Comparison of ENCODE assay signal across 24 cellular contexts in genomic region chr20:16051968-16052367, GRCh38.
"Had no signal": no experiment of that assay in that cellular context is flagged by ENCODE, and none has a peak within 500 bp of the region (broad histone marks: within the 10 kb centered on the region; RNA-seq: fewer than 3 reads in every experiment).

No MANE protein-coding gene starts in this region.

- H3K9me3 ChIP-seq: left ventricle myocardium inferior, neutrophil, ovary, right atrium auricular region, suprapubic skin, tibial nerve, upper lobe of left lung, vagina had no signal

- H3K4me1 ChIP-seq: left ventricle myocardium inferior, right atrium auricular region, suprapubic skin, upper lobe of left lung, vagina had no signal

- H3K27me3 Mint-ChIP-seq: progenitor cell of endocrine pancreas; stimulated activated naive CD8-positive, alpha-beta T cell treated with anti-CD3 and anti-CD28 coated beads, Interleukin-15, Interleukin-2, amounts not matched to agents 100 ng/mL and 50 ng/mL, for 24 hours had no signal

- H3K27ac Mint-ChIP-seq: immature natural killer cell; mesothelial cell of epicardium; naive thymus-derived CD4-positive, alpha-beta T cell; natural killer cell treated with Interleukin-12 subunit alpha and Interleukin-12 subunit beta and Interleukin-15 and Interleukin-18, amount 100 ng/mL, for 72 hours; progenitor cell of endocrine pancreas; stimulated activated effector memory CD8-positive, alpha-beta T cell treated with anti-CD3 and anti-CD28 coated beads, Interleukin-12 subunit alpha, Interleukin-12 subunit beta, amount 100 ng/mL, for 72 hours; stimulated activated naive CD8-positive, alpha-beta T cell treated with anti-CD3 and anti-CD28 coated beads, Interleukin-15, Interleukin-2, amounts not matched to agents 100 ng/mL and 50 ng/mL, for 24 hours had no signal

- ATAC-seq: naive thymus-derived CD4-positive, alpha-beta T cell; natural killer cell treated with Interleukin-12 subunit alpha and Interleukin-12 subunit beta and Interleukin-15 and Interleukin-18, amount 100 ng/mL, for 72 hours; sciatic nerve; stimulated activated effector memory CD8-positive, alpha-beta T cell treated with anti-CD3 and anti-CD28 coated beads, Interleukin-12 subunit alpha, Interleukin-12 subunit beta, amount 100 ng/mL, for 72 hours had no signal

- H3K9me3 Mint-ChIP-seq: mesothelial cell of epicardium; natural killer cell treated with Interleukin-12 subunit alpha and Interleukin-12 subunit beta and Interleukin-15 and Interleukin-18, amount 100 ng/mL, for 72 hours; stimulated activated naive CD8-positive, alpha-beta T cell treated with anti-CD3 and anti-CD28 coated beads, Interleukin-15, Interleukin-2, amounts not matched to agents 100 ng/mL and 50 ng/mL, for 24 hours had no signal

- H3K36me3 Mint-ChIP-seq: immature natural killer cell; mesothelial cell of epicardium; naive thymus-derived CD4-positive, alpha-beta T cell; natural killer cell treated with Interleukin-12 subunit alpha and Interleukin-12 subunit beta and Interleukin-15 and Interleukin-18, amount 100 ng/mL, for 72 hours; stimulated activated effector memory CD8-positive, alpha-beta T cell treated with anti-CD3 and anti-CD28 coated beads, Interleukin-12 subunit alpha, Interleukin-12 subunit beta, amount 100 ng/mL, for 72 hours had no signal

- H3K36me3 ChIP-seq: left ventricle myocardium inferior, neutrophil, ovary, right atrium auricular region, suprapubic skin, tibial nerve, upper lobe of left lung, vagina had no signal

- H3K27me3 ChIP-seq: neutrophil, ovary, right atrium auricular region, suprapubic skin, tibial nerve, upper lobe of left lung, vagina had no signal

- H3K27ac ChIP-seq: left ventricle myocardium inferior, neutrophil, ovary, right atrium auricular region, skin epidermis, suprapubic skin, upper lobe of left lung, vagina had no signal

- H3K4me3 ChIP-seq: left ventricle myocardium inferior, lung, ovary, right atrium auricular region, skin epidermis, suprapubic skin, tibial nerve, upper lobe of left lung, vagina had no signal

- H3K4me1 Mint-ChIP-seq: immature natural killer cell; naive thymus-derived CD4-positive, alpha-beta T cell; stimulated activated effector memory CD8-positive, alpha-beta T cell treated with anti-CD3 and anti-CD28 coated beads, Interleukin-12 subunit alpha, Interleukin-12 subunit beta, amount 100 ng/mL, for 72 hours had no signal

- DNase-seq: immature natural killer cell; islet precursor cell; left ventricle myocardium inferior; mesendoderm; naive thymus-derived CD4-positive, alpha-beta T cell; occipital lobe; ovary; stimulated activated CD4-positive, alpha-beta T cell treated with anti-CD3 and anti-CD28 coated beads, Interleukin-12 subunit alpha, Interleukin-12 subunit beta, amount 100 ng/mL, for 4 hours; stimulated activated CD4-positive, alpha-beta T cell treated with anti-CD3 and anti-CD28 coated beads, Interleukin-4, amount 100 ng/mL, for 24 hours; stimulated activated naive CD4-positive, alpha-beta T cell; upper lobe of left lung had no signal

- H3K4me3 Mint-ChIP-seq: immature natural killer cell; mesothelial cell of epicardium; naive thymus-derived CD4-positive, alpha-beta T cell; natural killer cell treated with Interleukin-12 subunit alpha and Interleukin-12 subunit beta and Interleukin-15 and Interleukin-18, amount 100 ng/mL, for 72 hours; stimulated activated effector memory CD8-positive, alpha-beta T cell treated with anti-CD3 and anti-CD28 coated beads, Interleukin-12 subunit alpha, Interleukin-12 subunit beta, amount 100 ng/mL, for 72 hours; stimulated activated naive CD8-positive, alpha-beta T cell treated with anti-CD3 and anti-CD28 coated beads, Interleukin-15, Interleukin-2, amounts not matched to agents 100 ng/mL and 50 ng/mL, for 24 hours had no signal
